Comparison of ENCODE assay signal across 2 cellular contexts in the genomic region with DNA sequence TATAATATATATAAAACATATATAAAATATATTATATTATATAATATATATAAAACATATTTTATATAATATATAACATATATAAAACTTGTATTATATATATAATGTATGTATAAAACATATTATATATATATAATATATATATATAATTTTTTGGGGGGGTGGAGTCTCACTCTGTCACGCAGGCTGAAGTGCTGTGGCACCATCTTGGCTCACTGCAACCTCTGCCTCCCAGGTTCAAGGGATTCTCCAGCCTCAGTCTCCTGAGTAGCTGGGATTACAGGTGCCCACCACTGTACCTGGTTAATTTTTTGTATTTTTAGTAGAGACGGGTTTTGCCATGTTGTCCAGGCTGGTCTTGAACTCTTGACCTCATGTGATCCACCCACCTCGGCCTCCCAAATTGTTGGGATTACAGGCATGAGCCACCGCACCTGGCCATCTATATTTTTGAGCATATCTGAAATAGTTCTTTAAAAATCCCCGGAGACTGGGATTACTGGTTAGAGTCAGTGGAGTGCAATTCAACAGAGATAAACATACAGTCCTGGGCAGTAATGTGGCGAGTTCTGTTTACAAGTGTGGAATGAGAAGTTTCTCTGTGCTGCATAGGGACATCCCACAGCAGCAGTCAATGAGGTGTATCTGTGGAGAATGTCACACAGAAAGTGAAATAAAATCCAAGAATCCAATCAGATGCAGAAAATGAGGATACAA.
TF ChIP-seq lines count a peak whose summit lies in the region.

No MANE protein-coding gene starts in this region.

TF ChIP-seq in WTC11, 78 proteins besides CTCF, POLR2A, EP300 and RAD21:
- TF ChIP-seq HMGA2 (CRISPR knock-in tag; IDR thresholded peaks at IDR 0.05): peak; percentile 74; the same call in 1 of the 2 replicates
- TF ChIP-seq CREM (CRISPR knock-in tag; IDR thresholded peaks at IDR 0.05): no peak

TF ChIP-seq in HepG2, 621 proteins besides CTCF, POLR2A, EP300 and RAD21:
- TF ChIP-seq, protein P1, sequence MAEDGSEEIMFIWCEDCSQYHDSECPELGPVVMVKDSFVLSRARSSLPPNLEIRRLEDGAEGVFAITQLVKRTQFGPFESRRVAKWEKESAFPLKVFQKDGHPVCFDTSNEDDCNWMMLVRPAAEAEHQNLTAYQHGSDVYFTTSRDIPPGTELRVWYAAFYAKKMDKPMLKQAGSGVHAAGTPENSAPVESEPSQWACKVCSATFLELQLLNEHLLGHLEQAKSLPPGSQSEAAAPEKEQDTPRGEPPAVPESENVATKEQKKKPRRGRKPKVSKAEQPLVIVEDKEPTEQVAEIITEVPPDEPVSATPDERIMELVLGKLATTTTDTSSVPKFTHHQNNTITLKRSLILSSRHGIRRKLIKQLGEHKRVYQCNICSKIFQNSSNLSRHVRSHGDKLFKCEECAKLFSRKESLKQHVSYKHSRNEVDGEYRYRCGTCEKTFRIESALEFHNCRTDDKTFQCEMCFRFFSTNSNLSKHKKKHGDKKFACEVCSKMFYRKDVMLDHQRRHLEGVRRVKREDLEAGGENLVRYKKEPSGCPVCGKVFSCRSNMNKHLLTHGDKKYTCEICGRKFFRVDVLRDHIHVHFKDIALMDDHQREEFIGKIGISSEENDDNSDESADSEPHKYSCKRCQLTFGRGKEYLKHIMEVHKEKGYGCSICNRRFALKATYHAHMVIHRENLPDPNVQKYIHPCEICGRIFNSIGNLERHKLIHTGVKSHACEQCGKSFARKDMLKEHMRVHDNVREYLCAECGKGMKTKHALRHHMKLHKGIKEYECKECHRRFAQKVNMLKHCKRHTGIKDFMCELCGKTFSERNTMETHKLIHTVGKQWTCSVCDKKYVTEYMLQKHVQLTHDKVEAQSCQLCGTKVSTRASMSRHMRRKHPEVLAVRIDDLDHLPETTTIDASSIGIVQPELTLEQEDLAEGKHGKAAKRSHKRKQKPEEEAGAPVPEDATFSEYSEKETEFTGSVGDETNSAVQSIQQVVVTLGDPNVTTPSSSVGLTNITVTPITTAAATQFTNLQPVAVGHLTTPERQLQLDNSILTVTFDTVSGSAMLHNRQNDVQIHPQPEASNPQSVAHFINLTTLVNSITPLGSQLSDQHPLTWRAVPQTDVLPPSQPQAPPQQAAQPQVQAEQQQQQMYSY (CRISPR knock-in tag; IDR thresholded peaks at IDR 0.05): no peak
- TF ChIP-seq TOE1 (CRISPR knock-in tag; IDR thresholded peaks at IDR 0.05) (no peak), JUNB (CRISPR knock-in tag; IDR thresholded peaks at IDR 0.05; ENCODE audit: borderline replicate concordance) (no peak), PHF5A (CRISPR knock-in tag; IDR thresholded peaks at IDR 0.05; ENCODE audit: low read depth, unreplicated experiment) (no peak), ZNF547 (CRISPR knock-in tag; IDR thresholded peaks at IDR 0.05) (no peak), CC2D1A (CRISPR knock-in tag; IDR thresholded peaks at IDR 0.05) (no peak), ISL2 (CRISPR knock-in tag; IDR thresholded peaks at IDR 0.05) (no peak), POGK (CRISPR knock-in tag; conservative IDR thresholded peaks at IDR 0.05) (no peak), RBM39 (IDR thresholded peaks at IDR 0.05; ENCODE audit: low read depth, low read length, poor library complexity, severe bottlenecking) (no peak), ZFY (CRISPR knock-in tag; IDR thresholded peaks at IDR 0.05) (no peak), RAD51 (IDR thresholded peaks at IDR 0.05; ENCODE audit: borderline replicate concordance) (no peak), NAIF1 (CRISPR knock-in tag; IDR thresholded peaks at IDR 0.05; ENCODE audit: borderline replicate concordance) (no peak)
- TF ChIP-seq, protein P2, sequence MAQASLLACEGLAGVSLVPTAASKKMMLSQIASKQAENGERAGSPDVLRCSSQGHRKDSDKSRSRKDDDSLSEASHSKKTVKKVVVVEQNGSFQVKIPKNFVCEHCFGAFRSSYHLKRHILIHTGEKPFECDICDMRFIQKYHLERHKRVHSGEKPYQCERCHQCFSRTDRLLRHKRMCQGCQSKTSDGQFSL (CRISPR knock-in tag; IDR thresholded peaks at IDR 0.05): no peak
- TF ChIP-seq, protein P3, sequence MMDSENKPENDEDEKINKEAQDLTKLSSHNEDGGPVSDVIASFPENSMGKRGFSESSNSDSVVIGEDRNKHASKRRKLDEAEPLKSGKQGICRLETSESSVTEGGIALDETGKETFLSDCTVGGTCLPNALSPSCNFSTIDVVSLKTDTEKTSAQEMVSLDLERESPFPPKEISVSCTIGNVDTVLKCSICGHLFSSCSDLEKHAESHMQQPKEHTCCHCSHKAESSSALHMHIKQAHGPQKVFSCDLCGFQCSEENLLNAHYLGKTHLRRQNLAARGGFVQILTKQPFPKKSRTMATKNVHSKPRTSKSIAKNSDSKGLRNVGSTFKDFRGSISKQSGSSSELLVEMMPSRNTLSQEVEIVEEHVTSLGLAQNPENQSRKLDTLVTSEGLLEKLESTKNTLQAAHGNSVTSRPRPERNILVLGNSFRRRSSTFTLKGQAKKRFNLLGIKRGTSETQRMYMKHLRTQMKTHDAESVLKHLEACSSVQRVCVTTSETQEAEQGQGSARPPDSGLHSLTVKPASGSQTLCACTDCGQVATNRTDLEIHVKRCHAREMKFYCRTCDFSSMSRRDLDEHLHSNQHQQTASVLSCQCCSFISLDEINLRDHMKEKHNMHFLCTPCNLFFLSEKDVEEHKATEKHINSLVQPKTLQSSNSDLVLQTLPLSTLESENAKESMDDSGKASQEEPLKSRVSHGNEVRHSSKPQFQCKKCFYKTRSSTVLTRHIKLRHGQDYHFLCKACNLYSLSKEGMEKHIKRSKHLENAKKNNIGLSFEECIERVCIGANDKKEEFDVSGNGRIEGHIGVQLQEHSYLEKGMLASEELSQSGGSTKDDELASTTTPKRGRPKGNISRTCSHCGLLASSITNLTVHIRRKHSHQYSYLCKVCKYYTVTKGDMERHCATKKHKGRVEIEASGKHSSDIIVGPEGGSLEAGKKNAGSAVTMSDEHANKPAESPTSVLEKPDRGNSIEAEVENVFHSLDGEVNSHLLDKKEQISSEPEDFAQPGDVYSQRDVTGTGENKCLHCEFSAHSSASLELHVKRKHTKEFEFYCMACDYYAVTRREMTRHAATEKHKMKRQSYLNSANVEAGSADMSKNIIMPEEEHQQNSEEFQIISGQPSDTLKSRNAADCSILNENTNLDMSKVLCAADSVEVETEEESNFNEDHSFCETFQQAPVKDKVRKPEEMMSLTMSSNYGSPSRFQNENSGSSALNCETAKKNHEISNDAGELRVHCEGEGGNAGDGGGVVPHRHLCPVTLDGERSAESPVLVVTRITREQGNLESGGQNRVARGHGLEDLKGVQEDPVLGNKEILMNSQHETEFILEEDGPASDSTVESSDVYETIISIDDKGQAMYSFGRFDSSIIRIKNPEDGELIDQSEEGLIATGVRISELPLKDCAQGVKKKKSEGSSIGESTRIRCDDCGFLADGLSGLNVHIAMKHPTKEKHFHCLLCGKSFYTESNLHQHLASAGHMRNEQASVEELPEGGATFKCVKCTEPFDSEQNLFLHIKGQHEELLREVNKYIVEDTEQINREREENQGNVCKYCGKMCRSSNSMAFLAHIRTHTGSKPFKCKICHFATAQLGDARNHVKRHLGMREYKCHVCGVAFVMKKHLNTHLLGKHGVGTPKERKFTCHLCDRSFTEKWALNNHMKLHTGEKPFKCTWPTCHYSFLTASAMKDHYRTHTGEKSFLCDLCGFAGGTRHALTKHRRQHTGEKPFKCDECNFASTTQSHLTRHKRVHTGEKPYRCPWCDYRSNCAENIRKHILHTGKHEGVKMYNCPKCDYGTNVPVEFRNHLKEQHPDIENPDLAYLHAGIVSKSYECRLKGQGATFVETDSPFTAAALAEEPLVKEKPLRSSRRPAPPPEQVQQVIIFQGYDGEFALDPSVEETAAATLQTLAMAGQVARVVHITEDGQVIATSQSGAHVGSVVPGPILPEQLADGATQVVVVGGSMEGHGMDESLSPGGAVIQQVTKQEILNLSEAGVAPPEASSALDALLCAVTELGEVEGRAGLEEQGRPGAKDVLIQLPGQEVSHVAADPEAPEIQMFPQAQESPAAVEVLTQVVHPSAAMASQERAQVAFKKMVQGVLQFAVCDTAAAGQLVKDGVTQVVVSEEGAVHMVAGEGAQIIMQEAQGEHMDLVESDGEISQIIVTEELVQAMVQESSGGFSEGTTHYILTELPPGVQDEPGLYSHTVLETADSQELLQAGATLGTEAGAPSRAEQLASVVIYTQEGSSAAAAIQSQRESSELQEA (CRISPR knock-in tag; IDR thresholded peaks at IDR 0.05; ENCODE audit: not compliant biosample characterization): no peak
TF ChIP-seq in HepG2: peak in this region for 0.
